In the genomic region with DNA sequence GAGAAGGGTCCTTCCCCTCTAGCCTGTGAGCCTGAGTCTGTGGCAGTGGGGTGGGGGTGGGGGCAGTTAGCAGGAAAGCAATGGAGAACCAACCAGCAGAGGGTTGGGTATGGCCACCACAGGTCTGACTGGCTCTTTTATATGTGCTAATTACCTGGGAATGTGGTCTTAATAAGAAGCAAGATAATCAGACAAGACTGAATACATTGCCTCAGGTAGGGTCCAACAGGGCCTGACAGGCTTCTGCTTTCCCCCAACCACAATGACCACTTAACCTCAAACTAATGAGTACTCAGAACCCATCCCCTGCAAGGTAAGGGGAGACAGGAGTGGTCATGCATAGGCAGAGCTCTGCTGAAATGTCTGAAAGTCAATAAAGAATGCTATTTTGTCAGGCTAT, we compare ENCODE assay signal across 6 cellular contexts.
"Had no signal": no experiment of that assay in that cellular context is flagged by ENCODE, and none has a peak within 500 bp of the region (broad histone marks: within the 10 kb centered on the region; RNA-seq: fewer than 3 reads in every experiment).

No MANE protein-coding gene starts in this region.

- H3K27ac ChIP-seq: HL-60 had no signal

- H3K9me3 ChIP-seq: HAP-1 had no signal

- H2AFZ ChIP-seq: GM23338 had no signal

- H3K4me1 ChIP-seq: HAP-1 had no signal

- H3K36me3 ChIP-seq: HAP-1 had no signal

- H3K4me2 ChIP-seq: GM23338 had no signal

- H3K4me3 ChIP-seq: GM23338, HAP-1 had no signal

- DNase-seq: H7, HFFc6, KBM-7 had no signal
